Comparison of ENCODE assay signal across 20 cellular contexts in genomic region chr2:133599211-133599610, GRCh38. TPM values are rescaled to one million over a fixed set of nuclear protein-coding genes. Genes with fewer than 3 reads are reported as not detected.
DNase-seq lines count a peak whose midpoint lies in the region; ATAC-seq, FAIRE-seq and TF ChIP-seq lines count a peak whose summit lies in the region.
"Had no signal": no experiment of that assay in that cellular context is flagged by ENCODE, and none has a peak within 500 bp of the region (broad histone marks: within the 10 kb centered on the region; RNA-seq: fewer than 3 reads in every experiment).

No MANE protein-coding gene starts in this region.

- H3K27ac ChIP-seq in SK-N-SH (ENCODE audit: low read depth in 2 of 2, low read length in 1 of 2): no peak overlapping the region
- no peak overlapping the region for H3K27ac ChIP-seq in HepG2 (ENCODE audit: extremely low read length, insufficient read depth, low read length)
- peak overlapping the region; percentile 85 for H3K27ac ChIP-seq in substantia nigra (ENCODE audit: low read depth, low read length, poor library complexity, severe bottlenecking)
- H3K27ac ChIP-seq: BLaER1 treated with 17β-estradiol and CSF1 and Interleukin-3, amounts not matched to agents 10 nM and 100 nM had no signal

- H3K4me1 ChIP-seq in SK-N-SH (ENCODE audit: control insufficient read depth in 1 of 2, insufficient read depth in 2 of 2, low read depth in 1 of 2, low read length in 1 of 2) (peaks cover 0 to 7% of the 10 kb centered on the region in 2 experiments; a peak in 1 of 4 replicates), HepG2 (ENCODE audit: insufficient read depth, low read length) (no peaks in the 10 kb centered on the region)

- intact Hi-C loops in HepG2 (cut with micrococcal nuclease; ENCODE audit: unreplicated experiment): no loop called here

- no peak for ATAC-seq in SK-N-SH treated with all-trans-retinoic acid at 6 μM for 48 hours
- no peak for ATAC-seq in HepG2
- no peak for ATAC-seq in HG03045 (IDR thresholded peaks at IDR 0.05; ENCODE audit: unreplicated experiment)
- ATAC-seq: GM12878, Panc1 had no signal

- H3K27me3 ChIP-seq in SK-N-SH (ENCODE audit: insufficient read depth) (no peaks in the 10 kb centered on the region), HepG2 (ENCODE audit: control insufficient read depth in 1 of 2, insufficient read depth in 2 of 2, low read length in 2 of 2) (peaks cover 0 to 5% of the 10 kb centered on the region in 2 experiments; a peak in 3 of 5 replicates)

- no peaks in the 10 kb centered on the region for H3K9me2 ChIP-seq in SK-N-SH

- POLR2A ChIA-PET in SK-N-SH (lab: Yijun Ruan, JAX): no interaction called here
- POLR2A ChIA-PET in HepG2 (lab: Yijun Ruan, JAX): no interaction called here

- in situ Hi-C loops in HepG2 (cut with HindIII; ENCODE audit: extremely low pct_ligation_motif_present, low pct_unique_long_range_greater_than_20kb): no loop called here

- FAIRE-seq in HepG2 (lab: Jason Lieb, UNC) (no peak), H54 (lab: Jason Lieb, UNC) (no peak)
- FAIRE-seq: GM12878 had no signal

- no peak for TF ChIP-seq POLR2A in HepG2 (IDR thresholded peaks at IDR 0.05; ENCODE audit: insufficient read depth in 1 of 2, low read depth in 2 of 2, low read length in 2 of 2)
- TF ChIP-seq POLR2A in H54 (IDR thresholded peaks at IDR 0.05; ENCODE audit: low read depth, low read length): no peak

- CTCF ChIA-PET in SK-N-SH (lab: Yijun Ruan, JAX): interaction anchor here (1.0 to 1.6 kb wide), 2 partner anchors 80 to 181 kb away, joined by 3 to 5 read pairs; no protein-coding TSS in a partner anchor
- CTCF ChIA-PET in HepG2 (lab: Yijun Ruan, JAX; ENCODE audit: low intra/inter-chr PET ratio, low total read pairs): no interaction called here

- TF ChIP-seq RAD21 in SK-N-SH (IDR thresholded peaks at IDR 0.05; ENCODE audit: low read length) (no peak), HepG2 (CRISPR knock-in tag; IDR thresholded peaks at IDR 0.05) (no peak)

- TF ChIP-seq CTCF in SK-N-SH (IDR thresholded peaks at IDR 0.05) (no peak), HepG2 (CRISPR knock-in tag; IDR thresholded peaks at IDR 0.05) (no peak)

- TF ChIP-seq EP300 in SK-N-SH (IDR thresholded peaks at IDR 0.05; ENCODE audit: borderline replicate concordance in 1 of 2, low read depth in 1 of 2, low read length in 1 of 2): no peak
- TF ChIP-seq EP300 in HepG2 (IDR thresholded peaks at IDR 0.05; ENCODE audit: low read depth in 2 of 2, low read length in 2 of 2): no peak
- no peak for TF ChIP-seq EP300 in HepG2 (CRISPR knock-in tag; IDR thresholded peaks at IDR 0.05; ENCODE audit: borderline replicate concordance)

- H3F3A ChIP-seq in SK-N-SH (replicated peaks; ENCODE audit: insufficient read depth): no peaks in the 10 kb centered on the region

- no peaks in the 10 kb centered on the region for H3K9me3 ChIP-seq in SK-N-SH
- no peaks in the 10 kb centered on the region for H3K9me3 ChIP-seq in HepG2 (ENCODE audit: low read length)
- H3K9me3 ChIP-seq: BLaER1 treated with 17β-estradiol and CSF1 and Interleukin-3, amounts not matched to agents 10 nM and 100 nM had no signal

- H3K4me3 ChIP-seq in SK-N-SH (ENCODE audit: low read depth in 2 of 2, low read length in 1 of 2) (no peak overlapping the region), HepG2 (replicated peaks in 1 of 3; ENCODE audit: insufficient read depth in 1 of 3, low read depth in 2 of 3, low read length in 3 of 3) (no peak overlapping the region)
- H3K4me3 ChIP-seq: BLaER1 treated with 17β-estradiol and CSF1 and Interleukin-3, amounts not matched to agents 10 nM and 100 nM; GM12878 had no signal

- H3K4me2 ChIP-seq in SK-N-SH (no peak overlapping the region), HepG2 (ENCODE audit: low read depth, low read length) (no peak overlapping the region)

- no peaks in the 10 kb centered on the region for H4K20me1 ChIP-seq in SK-N-SH (ENCODE audit: insufficient read depth)
- no peaks in the 10 kb centered on the region for H4K20me1 ChIP-seq in HepG2 (ENCODE audit: insufficient read depth, low read length)
- H4K20me1 ChIP-seq: BLaER1 treated with 17β-estradiol and CSF1 and Interleukin-3, amounts not matched to agents 10 nM and 100 nM had no signal

- no TSS peak for BruUV-seq in HepG2 (replicated peaks; lab: Mats Ljungman, UMichigan)

- H3K36me3 ChIP-seq in SK-N-SH (replicated peaks in 1 of 2; ENCODE audit: control insufficient read depth in 1 of 2, insufficient read depth in 2 of 2, low read length in 1 of 2) (no peaks in the 10 kb centered on the region), HepG2 (replicated peaks in 1 of 2; ENCODE audit: control insufficient read depth in 1 of 2, insufficient read depth in 2 of 2, low read length in 2 of 2) (no peaks in the 10 kb centered on the region)
- H3K36me3 ChIP-seq: BLaER1 treated with 17β-estradiol and CSF1 and Interleukin-3, amounts not matched to agents 10 nM and 100 nM had no signal

- H2AFZ ChIP-seq in SK-N-SH (ENCODE audit: low read depth) (no peak overlapping the region), HepG2 (ENCODE audit: low read length) (no peak overlapping the region)

- H3K9ac ChIP-seq in SK-N-SH: no peak overlapping the region
- no peak overlapping the region for H3K9ac ChIP-seq in HepG2 (ENCODE audit: insufficient read depth, low read depth, low read length)
- H3K9ac ChIP-seq: BLaER1 treated with 17β-estradiol and CSF1 and Interleukin-3, amounts not matched to agents 10 nM and 100 nM had no signal

- H3K79me2 ChIP-seq in SK-N-SH (ENCODE audit: insufficient read depth) (no peaks in the 10 kb centered on the region), HepG2 (ENCODE audit: insufficient read depth, low read length) (no peaks in the 10 kb centered on the region)

- DNase-seq in SK-N-SH (peak; percentile 24), SK-N-DZ (ENCODE audit: low spot score) (peak; percentile 26), HepG2 (ENCODE audit: low spot score) (no peak), substantia nigra (lab: John Stamatoyannopoulos, UW) (no peak), pons (ENCODE audit: low spot score) (no peak), H54 (ENCODE audit: insufficient read length, low spot score) (no peak)
- DNase-seq: 8988T; CD4-positive, alpha-beta memory T cell; DND-41; GOT3; Karpas-422; MV-4-11; NCI-H1694 treated with DMSO at 0.1 percent for 48 hours; NCI-H2081 treated with DMSO at 0.1 percent for 48 hours; NCI-H69 had no signal

- 36% methylated on average over 1 of the region's 1 CpG for WGBS in SK-N-SH (ENCODE audit: low lambda C conversion rate)
- WGBS in HepG2 (ENCODE audit: low lambda C conversion rate): 5% methylated on average over 1 of the region's 1 CpG

TF ChIP-seq in SK-N-SH, 30 proteins besides CTCF, POLR2A, EP300 and RAD21 (continues in another document):
- TF ChIP-seq GATA2 (CRISPR knock-in tag; IDR thresholded peaks at IDR 0.05): no peak
- TF ChIP-seq SMC3 (IDR thresholded peaks at IDR 0.05; ENCODE audit: low read depth, low read length): no peak
- no peak for TF ChIP-seq CHD2 (IDR thresholded peaks at IDR 0.05; ENCODE audit: low read length, partially characterized antibody)
- TF ChIP-seq RFX5 (IDR thresholded peaks at IDR 0.05; ENCODE audit: low read length): no peak
- no peak for TF ChIP-seq YY1 (IDR thresholded peaks at IDR 0.05; ENCODE audit: low read depth)

TF ChIP-seq in HepG2, 621 proteins besides CTCF, POLR2A, EP300 and RAD21:
- TF ChIP-seq XRCC5 (optimal IDR thresholded peaks at IDR 0.05; ENCODE audit: low read length) (no peak), CEBPB (IDR thresholded peaks at IDR 0.05; ENCODE audit: borderline replicate concordance, low read depth, low read length) (peak; percentile 39; the same call in 1 of the 2 replicates), ZNF263 (CRISPR knock-in tag; IDR thresholded peaks at IDR 0.05) (peak; percentile 44; the same call in 1 of the 2 replicates)

RNA-seq across cellular contexts. Expression of gene NCKAP5, which starts 30.9 kb away (rescaled TPM):
- 0.02 TPM in 2 replicates for polyA plus RNA-seq in SK-N-SH (2012; rRNA removed)
- polyA plus RNA-seq in SK-N-SH (2012; cell fraction: cytosol; rRNA removed): 0.03 TPM in 2 replicates
- 0.01 and 0.02 TPM in 2 replicates for polyA plus RNA-seq in SK-N-SH (2012; cell fraction: nucleus; rRNA removed)
- 0.38 and 0.71 TPM in 2 replicates for polyA plus RNA-seq in SK-N-DZ (2014; cell fraction: cytosol; rRNA removed)
- polyA plus RNA-seq in SK-N-DZ (2014; cell fraction: nucleus; rRNA removed): 0.43 and 0.89 TPM in 2 replicates
- not detected in 2 replicates for total RNA-seq in HepG2 (2016; rRNA removed; fragmentation: Illumina TruSeq; extraction: Trizol)
- not detected in 2 replicates for total RNA-seq in HepG2 (2016; cell fraction: cytosol; rRNA removed; fragmentation: Illumina TruSeq; extraction: Trizol; ENCODE audit: low read depth)
- not detected in 2 replicates for total RNA-seq in HepG2 (2016; cell fraction: insoluble cytoplasmic fraction; rRNA removed; fragmentation: Illumina TruSeq; extraction: Trizol)
- total RNA-seq in HepG2 (2016; cell fraction: membrane; rRNA removed; fragmentation: Illumina TruSeq; extraction: Trizol): not detected in 2 replicates
- total RNA-seq in HepG2 (2016; cell fraction: nucleus; rRNA removed; fragmentation: Illumina TruSeq; extraction: Trizol): not detected in 2 replicates
- polyA plus RNA-seq in HepG2 (2011; rRNA removed): 0.01 and 0.04 TPM in 2 replicates
- polyA plus RNA-seq in HepG2 (2011; cell fraction: cytosol; rRNA removed): 0.01 TPM in 1 of 2 replicates, not detected in the other
- 0.02 TPM in 1 of 2 replicates, not detected in the other for polyA plus RNA-seq in HepG2 (2011; cell fraction: nucleus; rRNA removed)
- not detected in 2 replicates for polyA plus RNA-seq in HepG2 (2012)
- not detected in 2 replicates for polyA plus RNA-seq in HepG2 (2016; cell fraction: cytosol; fragmentation: Illumina TruSeq; extraction: Trizol; ENCODE audit: low read depth)
- not detected in 2 replicates for polyA plus RNA-seq in HepG2 (2016; cell fraction: insoluble cytoplasmic fraction; fragmentation: Illumina TruSeq; extraction: Trizol; ENCODE audit: low read depth)
- polyA plus RNA-seq in HepG2 (2016; cell fraction: membrane; fragmentation: Illumina TruSeq; extraction: Trizol; ENCODE audit: low read depth): not detected in 2 replicates
- not detected in 2 replicates for polyA plus RNA-seq in HepG2 (2016; cell fraction: nucleus; fragmentation: Illumina TruSeq; extraction: Trizol; ENCODE audit: insufficient read depth, low read depth)
- polyA minus RNA-seq in HepG2 (2011; rRNA and poly(A)+ RNA removed; ENCODE audit: low replicate concordance): 0.06 and 5.5 TPM in 2 replicates
- not detected in 2 replicates for polyA minus RNA-seq in HepG2 (2011; cell fraction: cytosol; rRNA and poly(A)+ RNA removed)
- 0.13 and 0.75 TPM in 2 replicates for polyA minus RNA-seq in HepG2 (2011; cell fraction: nucleus; rRNA and poly(A)+ RNA removed)
- total RNA-seq: CD4-positive, alpha-beta memory T cell had no signal
- polyA plus RNA-seq: CD4-positive, alpha-beta memory T cell had no signal

Comparison
In these comparisons a context has a peak if more than half of its experiments do, and no peak if none do; other contexts are left out.
1. DNase-seq: peak in SK-N-SH (single experiment) and SK-N-DZ (single experiment); none in HepG2 (single experiment), substantia nigra (0 of 49), pons (single experiment) and H54 (single experiment).